ENCODE assay signal across 32 cellular contexts in the genomic region with DNA sequence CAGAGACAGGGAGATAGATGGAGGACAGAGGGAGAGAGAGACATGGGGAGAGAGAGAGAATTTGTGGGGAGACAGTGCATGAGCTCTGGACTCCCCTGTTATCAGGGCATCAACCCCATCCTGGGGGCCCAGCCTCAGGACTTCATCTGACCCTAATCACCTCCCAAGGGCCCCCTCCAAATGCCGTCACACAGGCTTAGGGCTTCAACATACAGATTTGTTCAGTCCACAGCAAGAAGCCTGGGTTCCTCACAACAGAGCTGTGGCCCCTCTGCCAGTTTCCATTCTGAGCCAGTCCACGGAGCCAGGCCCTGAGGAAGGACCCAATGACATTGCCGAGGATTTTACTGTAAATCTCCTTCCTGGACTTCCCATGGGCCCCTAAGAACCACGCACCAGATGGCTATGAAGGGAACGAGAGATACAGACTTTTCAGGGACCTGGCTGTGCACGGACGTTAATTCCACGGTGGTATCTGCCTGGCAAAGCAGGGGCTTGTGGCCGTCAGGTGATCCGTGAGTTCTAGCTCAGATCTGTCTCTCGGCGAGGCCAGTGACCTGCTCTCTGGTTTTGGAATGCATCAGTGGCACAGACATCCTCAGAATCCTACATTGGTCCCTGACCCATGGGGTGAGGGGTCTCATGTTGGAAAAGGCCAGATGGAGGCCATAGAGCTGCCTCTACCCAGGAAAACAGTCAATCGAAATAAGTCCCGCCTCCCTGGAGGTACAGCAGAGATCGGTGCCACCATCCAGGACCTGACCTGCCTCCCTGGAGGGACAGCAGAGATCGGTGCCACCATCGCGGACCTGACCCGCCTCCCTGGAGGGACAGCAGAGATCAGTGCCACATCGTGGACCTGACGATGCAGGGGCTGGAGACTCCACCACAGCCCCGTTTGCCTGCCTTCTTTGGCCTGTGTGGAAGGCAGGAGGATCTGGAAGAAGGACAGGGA. TPM values are rescaled to one million over a fixed set of nuclear protein-coding genes. Genes with fewer than 3 reads are reported as not detected.
A peak's percentile ranks its signal among the peaks of the same experiment; 100 is the strongest.
DNase-seq lines count a peak whose midpoint lies in the region; ATAC-seq, FAIRE-seq and TF ChIP-seq lines count a peak whose summit lies in the region.
"Had no signal": no experiment of that assay in that cellular context is flagged by ENCODE, and none has a peak within 500 bp of the region (broad histone marks: within the 10 kb centered on the region; RNA-seq: fewer than 3 reads in every experiment).

No MANE protein-coding gene starts in this region.

- FAIRE-seq in K562 (lab: Jason Lieb, UNC) = no peak
- FAIRE-seq: endometrium, frontal cortex, GM12878 had no signal

- H3K27me3 Mint-ChIP-seq in type B pancreatic cell = peaks cover 3% of the 10 kb centered on the region

- peaks cover 13% of the 10 kb centered on the region for H3K9me3 ChIP-seq in K562 (replicated peaks; ENCODE audit: control insufficient read depth, insufficient read depth, low read depth, low read length)
- peaks cover 18 to 31% of the 10 kb centered on the region in 2 donors for H3K9me3 ChIP-seq in neuronal stem cell (replicated peaks in 1 of 2; ENCODE audit: control insufficient read depth in 2 of 2, insufficient read depth in 1 of 2, low read depth in 1 of 2, low read length in 2 of 2)

- no peak for TF ChIP-seq POLR2A in K562 (conservative IDR thresholded peaks at IDR 0.05)

- H3K18ac ChIP-seq in neuronal stem cell (ENCODE audit: low read length) = no peak overlapping the region

- no peak overlapping the region for H4K8ac ChIP-seq in neuronal stem cell (ENCODE audit: low read depth, low read length)

- H3K9ac ChIP-seq in K562 (ENCODE audit: insufficient read depth in 1 of 2, low read depth in 2 of 2, low read length in 2 of 2) (no peak overlapping the region; a peak in 1 of 4 replicates), neuronal stem cell (ENCODE audit: low read depth, low read length, poor library complexity) (peak overlapping the region; percentile 30)

- no peak overlapping the region; the same call in 2 of the 3 replicates for H3K27ac ChIP-seq in K562 (ENCODE audit: extremely low read depth, low read depth, low read length)
- no peak overlapping the region for H3K27ac ChIP-seq in neuronal stem cell (replicated peaks; ENCODE audit: low read length)
- H3K27ac ChIP-seq: cardiac muscle cell, skin epidermis, stomach, tibial artery had no signal

- H4K20me1 ChIP-seq in K562 (replicated peaks; ENCODE audit: control insufficient read depth, insufficient read depth, low read length) = no peaks in the 10 kb centered on the region

- H3K14ac ChIP-seq in neuronal stem cell (ENCODE audit: low read length) = no peak overlapping the region

- no peak overlapping the region for H2BK15ac ChIP-seq in neuronal stem cell (ENCODE audit: low read length)

- no peak overlapping the region for H2BK12ac ChIP-seq in neuronal stem cell (ENCODE audit: low read length)

- H3K27ac Mint-ChIP-seq in type B pancreatic cell = no peak overlapping the region
- H3K27ac Mint-ChIP-seq: activated CD4-positive, alpha-beta T cell treated with anti-CD3 and anti-CD28 coated beads, Interleukin-2, amount 10 ng/mL, durations not matched to agents 7 days and 5 days; activated CD8-positive, alpha-beta memory T cell treated with anti-CD3 and anti-CD28 coated beads, Interleukin-2, amount 10 ng/mL, durations not matched to agents 7 days and 5 days; activated T-cell treated with anti-CD3 and anti-CD28 coated beads, Interleukin-2, amount 50 U/mL, for 72 hours; memory B cell had no signal

- CTCF ChIA-PET in K562 (lab: Yijun Ruan, JAX; ENCODE audit: low intra/inter-chr PET ratio) = interaction anchor here (0.9 kb wide), 1 partner anchor 110 kb away, joined by 3 read pairs; no protein-coding TSS in a partner anchor

- H3K23ac ChIP-seq in neuronal stem cell (ENCODE audit: low read depth, low read length, poor library complexity) = no peak overlapping the region

- no TSS peak for BruUV-seq in K562 (replicated peaks; lab: Mats Ljungman, UMichigan)

- TF ChIP-seq EP300 in K562 (IDR thresholded peaks at IDR 0.05; ENCODE audit: low read length) = no peak

- peaks cover 4% of the 10 kb centered on the region for H3K79me1 ChIP-seq in neuronal stem cell (ENCODE audit: low read depth, low read length)

- no peak overlapping the region for H2BK5ac ChIP-seq in neuronal stem cell (ENCODE audit: low read length)

- no peaks in the 10 kb centered on the region for H3K4me1 Mint-ChIP-seq in type B pancreatic cell (ENCODE audit: unreplicated experiment)
- H3K4me1 Mint-ChIP-seq: CD14-positive monocyte had no signal

- peak overlapping the region; percentile 34; the same call in 1 of the 2 replicates for H2AFZ ChIP-seq in K562 (ENCODE audit: low read depth, low read length)
- H2AFZ ChIP-seq in neuronal stem cell (ENCODE audit: low read length) = no peak overlapping the region

- H3K9me1 ChIP-seq in K562 (ENCODE audit: control insufficient read depth, insufficient read depth, low read length) = peaks cover 2% of the 10 kb centered on the region

- no peak for TF ChIP-seq RAD21 in K562 (CRISPR knock-in tag; conservative IDR thresholded peaks at IDR 0.05 in 1 of 2, IDR thresholded peaks at IDR 0.05 in 1 of 2)

- POLR2A ChIA-PET in K562 (lab: Yijun Ruan, JAX) = interaction anchor here (0.6 to 1.2 kb wide), 3 partner anchors 32 to 144 kb away, joined by 3 read pairs; no protein-coding TSS in a partner anchor

- H3K4ac ChIP-seq in neuronal stem cell (ENCODE audit: low read length) = no peak overlapping the region

- in situ Hi-C loops in K562 (cut with MboI) = loop anchor here (10.0 kb wide), 1 partner anchor 146 kb away; no protein-coding TSS in a partner anchor

- no peak overlapping the region for H3K4me3 ChIP-seq in K562
- no peak overlapping the region for H3K4me3 ChIP-seq in neuronal stem cell (ENCODE audit: low read length in 2 of 2)
- H3K4me3 ChIP-seq: cardiac muscle cell, GM12878, skin epidermis, stomach, tibial artery had no signal

- 52% methylated on average over 20 of the region's 22 CpGs for WGBS in K562 (ENCODE audit: insufficient coverage, low coverage, missing lambda C conversion rate)
- WGBS in neuronal stem cell (ENCODE audit: extremely low coverage in 2 of 2, insufficient read length in 2 of 2, insufficient replicate concordance in 1 of 2), 2 donors = no CpG with 5 or more reads among the region's 22 CpGs

- H4K91ac ChIP-seq in neuronal stem cell (ENCODE audit: low read depth, low read length, poor library complexity) = no peak overlapping the region

- H3K4me2 ChIP-seq in K562 (ENCODE audit: insufficient read depth, low read length) (peak overlapping the region; percentile 25; the same call in 1 of the 2 replicates), neuronal stem cell (ENCODE audit: insufficient read depth, low read length, poor library complexity, severe bottlenecking) (no peak overlapping the region)

- intact Hi-C loops in cardiac septum (cut with DNase I) = no loop called here
- intact Hi-C loops in left ventricle myocardium superior (cut with micrococcal nuclease) = loop anchor here (5.0 kb wide), 1 partner anchor 158 kb away; no protein-coding TSS in a partner anchor
- intact Hi-C loops in K562 (cut with micrococcal nuclease) = no loop called here

- no peaks in the 10 kb centered on the region for H3K9me3 Mint-ChIP-seq in type B pancreatic cell
- H3K9me3 Mint-ChIP-seq: activated T-cell treated with anti-CD3 and anti-CD28 coated beads, Interleukin-2, amount 50 U/mL, for 72 hours had no signal

- no peak overlapping the region for H3K4me3 Mint-ChIP-seq in type B pancreatic cell
- H3K4me3 Mint-ChIP-seq: activated CD4-positive, alpha-beta T cell treated with anti-CD3 and anti-CD28 coated beads, Interleukin-2, amount 10 ng/mL, durations not matched to agents 7 days and 5 days; activated CD8-positive, alpha-beta memory T cell treated with anti-CD3 and anti-CD28 coated beads, Interleukin-2, amount 10 ng/mL, durations not matched to agents 7 days and 5 days; activated T-cell treated with anti-CD3 and anti-CD28 coated beads, Interleukin-2, amount 50 U/mL, for 72 hours; memory B cell had no signal

- H3K36me3 Mint-ChIP-seq in type B pancreatic cell = no peaks in the 10 kb centered on the region
- H3K36me3 Mint-ChIP-seq: activated CD8-positive, alpha-beta memory T cell treated with anti-CD3 and anti-CD28 coated beads, Interleukin-2, amount 10 ng/mL, durations not matched to agents 7 days and 5 days; CD14-positive monocyte; IgD-negative memory B cell; memory B cell had no signal

- peaks cover 3% of the 10 kb centered on the region; the same call in 1 of the 3 replicates for H3K79me2 ChIP-seq in K562 (ENCODE audit: control insufficient read depth, insufficient read depth, low read length)

- no peaks in the 10 kb centered on the region; the same call in 2 of the 3 replicates for H3K36me3 ChIP-seq in K562 (ENCODE audit: control insufficient read depth, insufficient read depth, low read length)
- peaks cover 0 to 11% of the 10 kb centered on the region in 2 donors for H3K36me3 ChIP-seq in neuronal stem cell (replicated peaks in 1 of 2; ENCODE audit: control insufficient read depth in 2 of 2, insufficient read depth in 2 of 2, low read length in 2 of 2)
- H3K36me3 ChIP-seq: cardiac muscle cell, stomach, tibial artery had no signal

- H2BK120ac ChIP-seq in neuronal stem cell (ENCODE audit: low read depth, low read length) = no peak overlapping the region

- ATAC-seq in left ventricle myocardium superior (no peak), K562 (no peak)
- ATAC-seq: activated CD8-positive, alpha-beta memory T cell treated with anti-CD3 and anti-CD28 coated beads, Interleukin-2, amount 10 ng/mL, durations not matched to agents 7 days and 5 days; activated naive CD4-positive, alpha-beta T cell treated with anti-CD3 and anti-CD28 coated beads, Interleukin-2, amount 50 U/mL, for 72 hours; activated T-cell treated with anti-CD3 and anti-CD28 coated beads, Interleukin-2, amount 50 U/mL, for 72 hours; GM12878; left colon; PC-3 had no signal

- TF ChIP-seq CTCF in K562 (IDR thresholded peaks at IDR 0.05 in 2 of 3, conservative IDR thresholded peaks at IDR 0.05 in 1 of 3; ENCODE audit: insufficient read depth in 2 of 3, low read depth in 1 of 3, low read length in 3 of 3) = no peak
- TF ChIP-seq CTCF in type B pancreatic cell (conservative IDR thresholded peaks at IDR 0.05) = no peak

- H3K27me3 ChIP-seq in K562 (ENCODE audit: control insufficient read depth in 2 of 2, insufficient read depth in 2 of 2, low read length in 2 of 2) = peaks cover 0 to 4% of the 10 kb centered on the region in 2 experiments; a peak in 2 of 5 replicates
- H3K27me3 ChIP-seq in neuronal stem cell (ENCODE audit: control insufficient read depth in 3 of 3, insufficient read depth in 3 of 3, low read depth in 1 of 3, low read length in 3 of 3) = no peaks in the 10 kb centered on the region
- H3K27me3 ChIP-seq: cardiac muscle cell had no signal

- DNase-seq in cardiac septum (ENCODE audit: low spot score) = peak; percentile 46
- no peak for DNase-seq in left ventricle myocardium superior
- DNase-seq in K562 (ENCODE audit: extremely low read depth in 1 of 4, low spot score in 3 of 4) = peak in 2 of 4 experiments; percentile 9 to 23
- no peak for DNase-seq in neuronal stem cell (ENCODE audit: low spot score)
- DNase-seq in AG08395 (ENCODE audit: low spot score) = no peak
- DNase-seq in SKM-1 (lab: John Stamatoyannopoulos, UW; ENCODE audit: unreplicated experiment) = no peak
- no peak for DNase-seq in type B pancreatic cell (ENCODE audit: extremely low spot score, unreplicated experiment)
- DNase-seq: activated CD4-positive, alpha-beta T cell treated with anti-CD3 and anti-CD28 coated beads, Interleukin-2, amount 10 ng/mL, durations not matched to agents 7 days and 5 days; activated CD8-positive, alpha-beta memory T cell treated with anti-CD3 and anti-CD28 coated beads, Interleukin-2, amount 10 ng/mL, durations not matched to agents 7 days and 5 days; activated T-cell treated with anti-CD3 and anti-CD28 coated beads, Interleukin-2, amount 50 U/mL, for 72 hours; Calu3; dermis blood vessel endothelial cell; GOT3; left colon; NCI-H1092; NCI-H1694 treated with DMSO at 0.1 percent for 48 hours; NCI-H2171 treated with DMSO at 0.1 percent for 48 hours; NCI-H510A treated with DMSO at 0.1 percent for 48 hours; NK-92 treated with Interleukin-12 subunit alpha and Interleukin-12 subunit beta, amount 100 ng/mL, for 24 hours; occipital lobe; PC-3; stomach had no signal

- no peak overlapping the region for H2AK5ac ChIP-seq in neuronal stem cell (ENCODE audit: low read depth, low read length)

- H3K4me1 ChIP-seq in K562 (replicated peaks in 1 of 2; ENCODE audit: control insufficient read depth in 2 of 2, insufficient read depth in 2 of 2, low read length in 2 of 2) = peaks cover 7 to 55% of the 10 kb centered on the region in 2 experiments
- peaks cover 2 to 10% of the 10 kb centered on the region in 2 donors for H3K4me1 ChIP-seq in neuronal stem cell (ENCODE audit: control insufficient read depth in 2 of 2, insufficient read depth in 1 of 2, low read depth in 1 of 2, low read length in 2 of 2)

RNA-seq across cellular contexts. Expression of a gene that starts 8.7 kb away (rescaled TPM):
- total RNA-seq in cardiac septum = 0.24 TPM
- 0.50 TPM for total RNA-seq in left ventricle myocardium superior
- 45.4 and 151 TPM in 2 replicates for total RNA-seq in K562 (2011; cell fraction: chromatin; rRNA removed; ENCODE audit: low replicate concordance)
- total RNA-seq in K562 (2011; cell fraction: nucleolus; rRNA removed) = 117 and 141 TPM in 2 replicates
- 54.9 and 57.5 TPM in 2 replicates for total RNA-seq in K562 (2011; cell fraction: nucleoplasm; rRNA removed)
- 22.7 and 26.2 TPM in 2 replicates for total RNA-seq in K562 (2014; rRNA removed)
- total RNA-seq in K562 (2014; rRNA removed; fragmentation: Illumina TruSeq; extraction: Trizol) = 2.1 and 2.5 TPM in 2 replicates
- total RNA-seq in K562 (2015; rRNA removed; fragmentation: Illumina TruSeq; extraction: Trizol) = 7.6 and 9.7 TPM in 2 replicates
- 33.6 and 37.1 TPM in 2 replicates for total RNA-seq in K562 (2021)
- polyA plus RNA-seq in K562 (2011; rRNA removed) = 14.0 and 22.7 TPM in 2 replicates
- 20.4 and 42.5 TPM in 2 replicates for polyA plus RNA-seq in K562 (2011; cell fraction: cytosol; rRNA removed)
- polyA plus RNA-seq in K562 (2011; cell fraction: nucleus; rRNA removed) = 174 and 271 TPM in 2 replicates
- polyA plus RNA-seq in K562 (2012) = 17.2 and 19.0 TPM in 2 replicates
- 4.5 and 10.9 TPM in 2 replicates for polyA plus RNA-seq in K562 (2014; fragmentation: Illumina TruSeq; extraction: Trizol)
- under 1 TPM in 1 of 2 experiments, not detected in 1; 0.20 TPM for polyA plus RNA-seq in K562 (2014; fragmentation: Nextera tagmentation; extraction: Ambion mirVana)
- 30.0 and 32.0 TPM in 2 replicates for polyA plus RNA-seq in K562 (2014; rRNA removed)
- 2.1 and 3.3 TPM in 2 replicates for polyA minus RNA-seq in K562 (2011; rRNA and poly(A)+ RNA removed)
- polyA minus RNA-seq in K562 (2011; cell fraction: cytosol; rRNA and poly(A)+ RNA removed) = 8.1 and 9.7 TPM in 2 replicates
- 23.6 and 27.2 TPM in 2 replicates for polyA minus RNA-seq in K562 (2011; cell fraction: nucleus; rRNA and poly(A)+ RNA removed)
- 87.0 TPM for polyA plus RNA-seq in neuronal stem cell (2013, experiment 1 of 2)
- 87.3 TPM for polyA plus RNA-seq in neuronal stem cell (2013, experiment 2 of 2)
- total RNA-seq in type B pancreatic cell (ENCODE audit: low replicate concordance) = 95.0 and 185 TPM in 2 replicates
- polyA plus RNA-seq: CD14-positive monocyte, IgD-negative memory B cell had no signal

RNA-seq across cellular contexts. Expression of a gene that starts 33.4 kb away (rescaled TPM):
- 0.83 TPM for total RNA-seq in cardiac septum
- 0.84 TPM for total RNA-seq in left ventricle myocardium superior
- total RNA-seq in K562 (2011; cell fraction: chromatin; rRNA removed; ENCODE audit: low replicate concordance) = 29.8 and 101 TPM in 2 replicates
- total RNA-seq in K562 (2011; cell fraction: nucleolus; rRNA removed) = 77.2 and 90.9 TPM in 2 replicates
- 38.5 and 42.2 TPM in 2 replicates for total RNA-seq in K562 (2011; cell fraction: nucleoplasm; rRNA removed)
- 99.7 and 122 TPM in 2 replicates for total RNA-seq in K562 (2014; rRNA removed)
- 11.2 and 14.9 TPM in 2 replicates for total RNA-seq in K562 (2014; rRNA removed; fragmentation: Illumina TruSeq; extraction: Trizol)
- 30.7 and 36.6 TPM in 2 replicates for total RNA-seq in K562 (2015; rRNA removed; fragmentation: Illumina TruSeq; extraction: Trizol)
- total RNA-seq in K562 (2021) = 102 and 110 TPM in 2 replicates
- 45.4 and 47.8 TPM in 2 replicates for polyA plus RNA-seq in K562 (2011; rRNA removed)
- polyA plus RNA-seq in K562 (2011; cell fraction: cytosol; rRNA removed) = 40.1 and 126 TPM in 2 replicates
- 77.2 and 108 TPM in 2 replicates for polyA plus RNA-seq in K562 (2011; cell fraction: nucleus; rRNA removed)
- 49.0 and 59.2 TPM in 2 replicates for polyA plus RNA-seq in K562 (2012)
- 26.9 and 39.7 TPM in 2 replicates for polyA plus RNA-seq in K562 (2014; fragmentation: Illumina TruSeq; extraction: Trizol)
- polyA plus RNA-seq in K562 (2014; fragmentation: Nextera tagmentation; extraction: Ambion mirVana) = under 1 TPM; 0.11 to 0.45 TPM
- polyA plus RNA-seq in K562 (2014; rRNA removed) = 73.9 and 78.9 TPM in 2 replicates
- polyA minus RNA-seq in K562 (2011; rRNA and poly(A)+ RNA removed) = 8.3 and 21.7 TPM in 2 replicates
- 71.3 and 72.2 TPM in 2 replicates for polyA minus RNA-seq in K562 (2011; cell fraction: cytosol; rRNA and poly(A)+ RNA removed)
- 28.1 and 30.5 TPM in 2 replicates for polyA minus RNA-seq in K562 (2011; cell fraction: nucleus; rRNA and poly(A)+ RNA removed)
- polyA plus RNA-seq in neuronal stem cell (2013, experiment 1 of 2) = 0.40 TPM
- 0.40 TPM for polyA plus RNA-seq in neuronal stem cell (2013, experiment 2 of 2)
- total RNA-seq in type B pancreatic cell (ENCODE audit: low replicate concordance) = 51.6 and 156 TPM in 2 replicates
- total RNA-seq: activated CD4-positive, alpha-beta T cell treated with anti-CD3 and anti-CD28 coated beads, Interleukin-2, amount 10 ng/mL, durations not matched to agents 7 days and 5 days; frontal cortex had no signal
- polyA plus RNA-seq: CD14-positive monocyte, IgD-negative memory B cell had no signal

RNA-seq across cellular contexts. Expression of a gene that starts 39.9 kb away (rescaled TPM):
- total RNA-seq in cardiac septum (260 TPM), left ventricle myocardium superior (259 TPM), K562 (2014; rRNA removed) (49.6 and 70.6 TPM in 2 replicates), K562 (2014; rRNA removed; fragmentation: Illumina TruSeq; extraction: Trizol) (41.0 and 51.5 TPM in 2 replicates), K562 (2015; rRNA removed; fragmentation: Illumina TruSeq; extraction: Trizol) (155 and 161 TPM in 2 replicates), K562 (2021) (163 and 164 TPM in 2 replicates), type B pancreatic cell (ENCODE audit: low replicate concordance) (175 and 354 TPM in 2 replicates)
- total RNA-seq in K562 (2011; cell fraction: chromatin; rRNA removed; ENCODE audit: low replicate concordance) = 6.0 and 26.3 TPM in 2 replicates
- total RNA-seq in K562 (2011; cell fraction: nucleolus; rRNA removed) = 38.8 and 53.5 TPM in 2 replicates
- 31.1 and 36.4 TPM in 2 replicates for total RNA-seq in K562 (2011; cell fraction: nucleoplasm; rRNA removed)
- polyA plus RNA-seq in K562 (2011; rRNA removed) (22.7 and 77.6 TPM in 2 replicates), K562 (2014; fragmentation: Illumina TruSeq; extraction: Trizol) (242 and 297 TPM in 2 replicates), K562 (2014; fragmentation: Nextera tagmentation; extraction: Ambion mirVana) (100 to 1,000 TPM; 452 to 461 TPM), K562 (2014; rRNA removed) (77.7 and 150 TPM in 2 replicates)
- 128 TPM in 2 replicates for polyA plus RNA-seq in K562 (2011; cell fraction: cytosol; rRNA removed)
- polyA plus RNA-seq in K562 (2011; cell fraction: nucleus; rRNA removed) = 28.0 and 34.2 TPM in 2 replicates
- polyA plus RNA-seq in K562 (2012) = 478 and 481 TPM in 2 replicates
- 19.8 and 26.3 TPM in 2 replicates for polyA minus RNA-seq in K562 (2011; rRNA and poly(A)+ RNA removed)
- 49.6 and 95.7 TPM in 2 replicates for polyA minus RNA-seq in K562 (2011; cell fraction: cytosol; rRNA and poly(A)+ RNA removed)
- 6.9 and 19.4 TPM in 2 replicates for polyA minus RNA-seq in K562 (2011; cell fraction: nucleus; rRNA and poly(A)+ RNA removed)
- polyA plus RNA-seq in neuronal stem cell (2013, experiment 1 of 2) = 629 TPM
- polyA plus RNA-seq in neuronal stem cell (2013, experiment 2 of 2) = 604 TPM

RNA-seq across cellular contexts. Expression of a gene that starts 46.8 kb away (rescaled TPM):
- total RNA-seq in cardiac septum (123 TPM), left ventricle myocardium superior (101 TPM), K562 (2014; rRNA removed) (793 and 818 TPM in 2 replicates), K562 (2014; rRNA removed; fragmentation: Illumina TruSeq; extraction: Trizol) (572 and 787 TPM in 2 replicates), K562 (2015; rRNA removed; fragmentation: Illumina TruSeq; extraction: Trizol) (979 and 985 TPM in 2 replicates), K562 (2021) (691 and 717 TPM in 2 replicates), type B pancreatic cell (ENCODE audit: low replicate concordance) (34.1 and 192 TPM in 2 replicates)
- 394 and 929 TPM in 2 replicates for total RNA-seq in K562 (2011; cell fraction: chromatin; rRNA removed; ENCODE audit: low replicate concordance)
- total RNA-seq in K562 (2011; cell fraction: nucleolus; rRNA removed) = 1,445 and 1,483 TPM in 2 replicates
- total RNA-seq in K562 (2011; cell fraction: nucleoplasm; rRNA removed) = 1,061 and 1,262 TPM in 2 replicates
- polyA plus RNA-seq in K562 (2011; rRNA removed) (900 and 1,311 TPM in 2 replicates), K562 (2014; fragmentation: Illumina TruSeq; extraction: Trizol) (1,966 and 1,984 TPM in 2 replicates), K562 (2014; fragmentation: Nextera tagmentation; extraction: Ambion mirVana) (1,000 to 10,000 TPM; 4,252 to 5,579 TPM), K562 (2014; rRNA removed) (974 and 999 TPM in 2 replicates)
- polyA plus RNA-seq in K562 (2011; cell fraction: cytosol; rRNA removed) = 2,724 and 2,737 TPM in 2 replicates
- polyA plus RNA-seq in K562 (2011; cell fraction: nucleus; rRNA removed) = 780 and 1,049 TPM in 2 replicates
- polyA plus RNA-seq in K562 (2012) = 1,084 and 1,212 TPM in 2 replicates
- polyA minus RNA-seq in K562 (2011; rRNA and poly(A)+ RNA removed) = 752 and 801 TPM in 2 replicates
- 577 and 662 TPM in 2 replicates for polyA minus RNA-seq in K562 (2011; cell fraction: cytosol; rRNA and poly(A)+ RNA removed)
- 139 and 266 TPM in 2 replicates for polyA minus RNA-seq in K562 (2011; cell fraction: nucleus; rRNA and poly(A)+ RNA removed)
- 171 TPM for polyA plus RNA-seq in neuronal stem cell (2013, experiment 1 of 2)
- polyA plus RNA-seq in neuronal stem cell (2013, experiment 2 of 2) = 162 TPM

RNA-seq across cellular contexts. Expression of a gene that starts 53.0 kb away (rescaled TPM):
- total RNA-seq in cardiac septum (215 TPM), left ventricle myocardium superior (200 TPM), K562 (2014; rRNA removed) (52.8 and 187 TPM in 2 replicates), K562 (2014; rRNA removed; fragmentation: Illumina TruSeq; extraction: Trizol) (137 and 145 TPM in 2 replicates), K562 (2015; rRNA removed; fragmentation: Illumina TruSeq; extraction: Trizol) (290 and 356 TPM in 2 replicates), K562 (2021) (693 and 698 TPM in 2 replicates), type B pancreatic cell (ENCODE audit: low replicate concordance) (109 and 238 TPM in 2 replicates)
- 6.5 and 20.8 TPM in 2 replicates for total RNA-seq in K562 (2011; cell fraction: chromatin; rRNA removed; ENCODE audit: low replicate concordance)
- total RNA-seq in K562 (2011; cell fraction: nucleolus; rRNA removed) = 47.0 and 138 TPM in 2 replicates
- total RNA-seq in K562 (2011; cell fraction: nucleoplasm; rRNA removed) = 31.5 and 44.9 TPM in 2 replicates
- polyA plus RNA-seq in K562 (2011; rRNA removed) (205 and 655 TPM in 2 replicates), K562 (2014; fragmentation: Illumina TruSeq; extraction: Trizol) (472 and 547 TPM in 2 replicates), K562 (2014; fragmentation: Nextera tagmentation; extraction: Ambion mirVana) (1,000 to 10,000 TPM; 3,629 to 4,872 TPM), K562 (2014; rRNA removed) (255 and 328 TPM in 2 replicates)
- polyA plus RNA-seq in K562 (2011; cell fraction: cytosol; rRNA removed) = 600 and 1,150 TPM in 2 replicates
- 59.9 and 198 TPM in 2 replicates for polyA plus RNA-seq in K562 (2011; cell fraction: nucleus; rRNA removed)
- 488 and 506 TPM in 2 replicates for polyA plus RNA-seq in K562 (2012)
- polyA minus RNA-seq in K562 (2011; rRNA and poly(A)+ RNA removed) = 69.9 and 190 TPM in 2 replicates
- polyA minus RNA-seq in K562 (2011; cell fraction: cytosol; rRNA and poly(A)+ RNA removed) = 143 and 401 TPM in 2 replicates
- 14.8 and 71.3 TPM in 2 replicates for polyA minus RNA-seq in K562 (2011; cell fraction: nucleus; rRNA and poly(A)+ RNA removed)
- polyA plus RNA-seq in neuronal stem cell (2013, experiment 1 of 2) = 660 TPM
- 657 TPM for polyA plus RNA-seq in neuronal stem cell (2013, experiment 2 of 2)
